Comparison of ENCODE assay signal across 1 cellular context in genomic region chr5:107428303-107428761, GRCh38.
TF ChIP-seq lines count a peak whose summit lies in the region.

No MANE protein-coding gene starts in this region.

TF ChIP-seq in GM12878, 131 proteins besides CTCF, POLR2A, EP300 and RAD21 (continued from another document and continues in another):
- TF ChIP-seq PKNOX1 (IDR thresholded peaks at IDR 0.05), result no peak
- peak; percentile 66 for TF ChIP-seq IKZF1 (conservative IDR thresholded peaks at IDR 0.05)
- no peak for TF ChIP-seq EED (IDR thresholded peaks at IDR 0.05; ENCODE audit: low read depth)
- TF ChIP-seq MTA2 (IDR thresholded peaks at IDR 0.05; ENCODE audit: low read depth), result peak; percentile 85
- no peak for TF ChIP-seq RFX5 (IDR thresholded peaks at IDR 0.05; ENCODE audit: low read depth, low read length)
- no peak for TF ChIP-seq HCFC1 (IDR thresholded peaks at IDR 0.05; ENCODE audit: low read length)
- TF ChIP-seq, protein P1, sequence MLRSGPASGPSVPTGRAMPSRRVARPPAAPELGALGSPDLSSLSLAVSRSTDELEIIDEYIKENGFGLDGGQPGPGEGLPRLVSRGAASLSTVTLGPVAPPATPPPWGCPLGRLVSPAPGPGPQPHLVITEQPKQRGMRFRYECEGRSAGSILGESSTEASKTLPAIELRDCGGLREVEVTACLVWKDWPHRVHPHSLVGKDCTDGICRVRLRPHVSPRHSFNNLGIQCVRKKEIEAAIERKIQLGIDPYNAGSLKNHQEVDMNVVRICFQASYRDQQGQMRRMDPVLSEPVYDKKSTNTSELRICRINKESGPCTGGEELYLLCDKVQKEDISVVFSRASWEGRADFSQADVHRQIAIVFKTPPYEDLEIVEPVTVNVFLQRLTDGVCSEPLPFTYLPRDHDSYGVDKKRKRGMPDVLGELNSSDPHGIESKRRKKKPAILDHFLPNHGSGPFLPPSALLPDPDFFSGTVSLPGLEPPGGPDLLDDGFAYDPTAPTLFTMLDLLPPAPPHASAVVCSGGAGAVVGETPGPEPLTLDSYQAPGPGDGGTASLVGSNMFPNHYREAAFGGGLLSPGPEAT (IDR thresholded peaks at IDR 0.05; ENCODE audit: low read depth), result peak; percentile 51; the same call in 1 of the 2 replicates
- TF ChIP-seq MEF2A (IDR thresholded peaks at IDR 0.05; ENCODE audit: insufficient read depth, low read depth, low read length), result no peak
- TF ChIP-seq, protein P2, sequence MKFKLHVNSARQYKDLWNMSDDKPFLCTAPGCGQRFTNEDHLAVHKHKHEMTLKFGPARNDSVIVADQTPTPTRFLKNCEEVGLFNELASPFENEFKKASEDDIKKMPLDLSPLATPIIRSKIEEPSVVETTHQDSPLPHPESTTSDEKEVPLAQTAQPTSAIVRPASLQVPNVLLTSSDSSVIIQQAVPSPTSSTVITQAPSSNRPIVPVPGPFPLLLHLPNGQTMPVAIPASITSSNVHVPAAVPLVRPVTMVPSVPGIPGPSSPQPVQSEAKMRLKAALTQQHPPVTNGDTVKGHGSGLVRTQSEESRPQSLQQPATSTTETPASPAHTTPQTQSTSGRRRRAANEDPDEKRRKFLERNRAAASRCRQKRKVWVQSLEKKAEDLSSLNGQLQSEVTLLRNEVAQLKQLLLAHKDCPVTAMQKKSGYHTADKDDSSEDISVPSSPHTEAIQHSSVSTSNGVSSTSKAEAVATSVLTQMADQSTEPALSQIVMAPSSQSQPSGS (IDR thresholded peaks at IDR 0.05; ENCODE audit: low read length), result no peak
- TF ChIP-seq, protein P3, sequence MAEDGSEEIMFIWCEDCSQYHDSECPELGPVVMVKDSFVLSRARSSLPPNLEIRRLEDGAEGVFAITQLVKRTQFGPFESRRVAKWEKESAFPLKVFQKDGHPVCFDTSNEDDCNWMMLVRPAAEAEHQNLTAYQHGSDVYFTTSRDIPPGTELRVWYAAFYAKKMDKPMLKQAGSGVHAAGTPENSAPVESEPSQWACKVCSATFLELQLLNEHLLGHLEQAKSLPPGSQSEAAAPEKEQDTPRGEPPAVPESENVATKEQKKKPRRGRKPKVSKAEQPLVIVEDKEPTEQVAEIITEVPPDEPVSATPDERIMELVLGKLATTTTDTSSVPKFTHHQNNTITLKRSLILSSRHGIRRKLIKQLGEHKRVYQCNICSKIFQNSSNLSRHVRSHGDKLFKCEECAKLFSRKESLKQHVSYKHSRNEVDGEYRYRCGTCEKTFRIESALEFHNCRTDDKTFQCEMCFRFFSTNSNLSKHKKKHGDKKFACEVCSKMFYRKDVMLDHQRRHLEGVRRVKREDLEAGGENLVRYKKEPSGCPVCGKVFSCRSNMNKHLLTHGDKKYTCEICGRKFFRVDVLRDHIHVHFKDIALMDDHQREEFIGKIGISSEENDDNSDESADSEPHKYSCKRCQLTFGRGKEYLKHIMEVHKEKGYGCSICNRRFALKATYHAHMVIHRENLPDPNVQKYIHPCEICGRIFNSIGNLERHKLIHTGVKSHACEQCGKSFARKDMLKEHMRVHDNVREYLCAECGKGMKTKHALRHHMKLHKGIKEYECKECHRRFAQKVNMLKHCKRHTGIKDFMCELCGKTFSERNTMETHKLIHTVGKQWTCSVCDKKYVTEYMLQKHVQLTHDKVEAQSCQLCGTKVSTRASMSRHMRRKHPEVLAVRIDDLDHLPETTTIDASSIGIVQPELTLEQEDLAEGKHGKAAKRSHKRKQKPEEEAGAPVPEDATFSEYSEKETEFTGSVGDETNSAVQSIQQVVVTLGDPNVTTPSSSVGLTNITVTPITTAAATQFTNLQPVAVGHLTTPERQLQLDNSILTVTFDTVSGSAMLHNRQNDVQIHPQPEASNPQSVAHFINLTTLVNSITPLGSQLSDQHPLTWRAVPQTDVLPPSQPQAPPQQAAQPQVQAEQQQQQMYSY (CRISPR knock-in tag; IDR thresholded peaks at IDR 0.05), result no peak
- TF ChIP-seq CHD1 (IDR thresholded peaks at IDR 0.05; ENCODE audit: low read depth, low read length), result no peak
- 0 out of 2 replicates have a peak, but pooled peaks have one; percentile 25 for TF ChIP-seq NBN (IDR thresholded peaks at IDR 0.05)
- TF ChIP-seq SREBF2 (IDR thresholded peaks at IDR 0.05; ENCODE audit: low read length), result no peak
- TF ChIP-seq, protein P4, sequence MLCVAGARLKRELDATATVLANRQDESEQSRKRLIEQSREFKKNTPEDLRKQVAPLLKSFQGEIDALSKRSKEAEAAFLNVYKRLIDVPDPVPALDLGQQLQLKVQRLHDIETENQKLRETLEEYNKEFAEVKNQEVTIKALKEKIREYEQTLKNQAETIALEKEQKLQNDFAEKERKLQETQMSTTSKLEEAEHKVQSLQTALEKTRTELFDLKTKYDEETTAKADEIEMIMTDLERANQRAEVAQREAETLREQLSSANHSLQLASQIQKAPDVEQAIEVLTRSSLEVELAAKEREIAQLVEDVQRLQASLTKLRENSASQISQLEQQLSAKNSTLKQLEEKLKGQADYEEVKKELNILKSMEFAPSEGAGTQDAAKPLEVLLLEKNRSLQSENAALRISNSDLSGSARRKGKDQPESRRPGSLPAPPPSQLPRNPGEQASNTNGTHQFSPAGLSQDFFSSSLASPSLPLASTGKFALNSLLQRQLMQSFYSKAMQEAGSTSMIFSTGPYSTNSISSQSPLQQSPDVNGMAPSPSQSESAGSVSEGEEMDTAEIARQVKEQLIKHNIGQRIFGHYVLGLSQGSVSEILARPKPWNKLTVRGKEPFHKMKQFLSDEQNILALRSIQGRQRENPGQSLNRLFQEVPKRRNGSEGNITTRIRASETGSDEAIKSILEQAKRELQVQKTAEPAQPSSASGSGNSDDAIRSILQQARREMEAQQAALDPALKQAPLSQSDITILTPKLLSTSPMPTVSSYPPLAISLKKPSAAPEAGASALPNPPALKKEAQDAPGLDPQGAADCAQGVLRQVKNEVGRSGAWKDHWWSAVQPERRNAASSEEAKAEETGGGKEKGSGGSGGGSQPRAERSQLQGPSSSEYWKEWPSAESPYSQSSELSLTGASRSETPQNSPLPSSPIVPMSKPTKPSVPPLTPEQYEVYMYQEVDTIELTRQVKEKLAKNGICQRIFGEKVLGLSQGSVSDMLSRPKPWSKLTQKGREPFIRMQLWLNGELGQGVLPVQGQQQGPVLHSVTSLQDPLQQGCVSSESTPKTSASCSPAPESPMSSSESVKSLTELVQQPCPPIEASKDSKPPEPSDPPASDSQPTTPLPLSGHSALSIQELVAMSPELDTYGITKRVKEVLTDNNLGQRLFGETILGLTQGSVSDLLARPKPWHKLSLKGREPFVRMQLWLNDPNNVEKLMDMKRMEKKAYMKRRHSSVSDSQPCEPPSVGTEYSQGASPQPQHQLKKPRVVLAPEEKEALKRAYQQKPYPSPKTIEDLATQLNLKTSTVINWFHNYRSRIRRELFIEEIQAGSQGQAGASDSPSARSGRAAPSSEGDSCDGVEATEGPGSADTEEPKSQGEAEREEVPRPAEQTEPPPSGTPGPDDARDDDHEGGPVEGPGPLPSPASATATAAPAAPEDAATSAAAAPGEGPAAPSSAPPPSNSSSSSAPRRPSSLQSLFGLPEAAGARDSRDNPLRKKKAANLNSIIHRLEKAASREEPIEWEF (IDR thresholded peaks at IDR 0.05; ENCODE audit: insufficient replicate concordance, low read depth, low read length), result peak; percentile 29
- peak; percentile 82 for TF ChIP-seq RUNX3 (IDR thresholded peaks at IDR 0.05; ENCODE audit: low read length)
- peak; percentile 68 for TF ChIP-seq MEF2B (IDR thresholded peaks at IDR 0.05; ENCODE audit: partially characterized antibody, poor library complexity, severe bottlenecking)
- TF ChIP-seq FOS (IDR thresholded peaks at IDR 0.05; ENCODE audit: borderline replicate concordance, extremely low read depth, insufficient read length), result no peak
- TF ChIP-seq GATAD2B (conservative IDR thresholded peaks at IDR 0.05; ENCODE audit: low read depth), result 0 out of 2 replicates have a peak, but pooled peaks have one; percentile 62
- no peak for TF ChIP-seq ZBTB33 (IDR thresholded peaks at IDR 0.05)
- no peak for TF ChIP-seq NKRF (conservative IDR thresholded peaks at IDR 0.05)
- peak; percentile 80; the same call in 1 of the 2 replicates for TF ChIP-seq MLLT1 (IDR thresholded peaks at IDR 0.05)
- TF ChIP-seq CREB1 (IDR thresholded peaks at IDR 0.05; ENCODE audit: low read depth), result no peak
- TF ChIP-seq SPI1 (IDR thresholded peaks at IDR 0.05; ENCODE audit: borderline replicate concordance, insufficient read depth, low read depth, low read length), result peak; percentile 43; the same call in 1 of the 2 replicates
- peak; percentile 42 for TF ChIP-seq SMAD1 (IDR thresholded peaks at IDR 0.05; ENCODE audit: low read depth, partially characterized antibody)
- peak; percentile 38; the same call in 1 of the 2 replicates for TF ChIP-seq MXI1 (IDR thresholded peaks at IDR 0.05; ENCODE audit: low read depth, low read length)
- TF ChIP-seq, protein P5, sequence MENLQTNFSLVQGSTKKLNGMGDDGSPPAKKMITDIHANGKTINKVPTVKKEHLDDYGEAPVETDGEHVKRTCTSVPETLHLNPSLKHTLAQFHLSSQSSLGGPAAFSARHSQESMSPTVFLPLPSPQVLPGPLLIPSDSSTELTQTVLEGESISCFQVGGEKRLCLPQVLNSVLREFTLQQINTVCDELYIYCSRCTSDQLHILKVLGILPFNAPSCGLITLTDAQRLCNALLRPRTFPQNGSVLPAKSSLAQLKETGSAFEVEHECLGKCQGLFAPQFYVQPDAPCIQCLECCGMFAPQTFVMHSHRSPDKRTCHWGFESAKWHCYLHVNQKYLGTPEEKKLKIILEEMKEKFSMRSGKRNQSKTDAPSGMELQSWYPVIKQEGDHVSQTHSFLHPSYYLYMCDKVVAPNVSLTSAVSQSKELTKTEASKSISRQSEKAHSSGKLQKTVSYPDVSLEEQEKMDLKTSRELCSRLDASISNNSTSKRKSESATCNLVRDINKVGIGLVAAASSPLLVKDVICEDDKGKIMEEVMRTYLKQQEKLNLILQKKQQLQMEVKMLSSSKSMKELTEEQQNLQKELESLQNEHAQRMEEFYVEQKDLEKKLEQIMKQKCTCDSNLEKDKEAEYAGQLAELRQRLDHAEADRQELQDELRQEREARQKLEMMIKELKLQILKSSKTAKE (IDR thresholded peaks at IDR 0.05; ENCODE audit: low read depth, poor library complexity, severe bottlenecking), result peak; percentile 80
